ENCODE assay signal across 12 cellular contexts in genomic region chr4:23348789-23349498, GRCh38.
"Had no signal": no experiment of that assay in that cellular context is flagged by ENCODE, and none has a peak within 500 bp of the region (broad histone marks: within the 10 kb centered on the region; RNA-seq: fewer than 3 reads in every experiment).

No MANE protein-coding gene starts in this region.

- H3K4me3 ChIP-seq: cardiac muscle cell, esophagus squamous epithelium, lung, right atrium auricular region, uterus had no signal

- ATAC-seq: naive thymus-derived CD4-positive, alpha-beta T cell; WTC11 had no signal

- H3K27ac ChIP-seq: cardiac muscle cell, esophagus squamous epithelium, right atrium auricular region, uterus had no signal

- DNase-seq: activated CD4-positive, alpha-beta T cell treated with anti-CD3 and anti-CD28 coated beads for 48 hours; activated naive CD4-positive, alpha-beta T cell treated with anti-CD3 and anti-CD28 coated beads for 36 hours; esophagus squamous epithelium; foreskin fibroblast; glutamatergic neuron; naive thymus-derived CD4-positive, alpha-beta T cell; small intestine; uterus had no signal

- H3K4me1 ChIP-seq: esophagus squamous epithelium, right atrium auricular region, uterus had no signal

- H3K27me3 ChIP-seq: cardiac muscle cell, esophagus squamous epithelium, right atrium auricular region, uterus had no signal

- H3K9me3 ChIP-seq: esophagus squamous epithelium, right atrium auricular region, uterus had no signal

- H3K36me3 ChIP-seq: cardiac muscle cell, esophagus squamous epithelium, right atrium auricular region, uterus had no signal

- FAIRE-seq: small intestine had no signal
